ENCODE assay signal across 15 cellular contexts in the genomic region with DNA sequence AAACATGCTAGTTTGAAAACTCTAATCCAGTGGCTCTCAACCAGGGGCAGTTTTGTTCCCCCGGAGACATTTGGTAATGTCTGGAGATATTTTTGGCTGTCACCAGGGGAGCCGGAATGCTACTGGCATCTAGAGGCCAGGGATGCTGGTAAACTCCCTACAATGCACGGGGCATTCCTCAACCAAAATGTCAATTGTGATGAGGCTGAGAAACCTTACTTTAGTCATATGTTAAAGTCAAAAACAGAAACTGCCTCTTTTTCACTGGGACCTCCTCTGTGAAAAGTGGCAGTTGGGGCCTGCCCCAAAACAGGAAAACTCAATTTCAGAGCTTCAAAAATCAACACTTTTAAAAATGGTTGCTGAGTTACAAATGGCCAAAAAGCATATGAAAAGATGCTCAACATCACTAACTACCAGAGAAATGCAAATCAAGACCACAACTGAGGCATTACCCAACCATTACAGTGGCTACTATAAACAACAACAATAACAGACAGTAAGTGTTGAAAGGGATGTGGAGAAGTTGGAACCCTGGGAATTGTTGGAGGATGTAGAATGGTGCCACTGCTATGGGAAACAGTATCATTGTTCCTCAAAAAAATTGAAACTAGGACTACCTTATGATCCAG.
DNase-seq lines count a peak whose midpoint lies in the region; ATAC-seq, FAIRE-seq and TF ChIP-seq lines count a peak whose summit lies in the region.
"Had no signal": no experiment of that assay in that cellular context is flagged by ENCODE, and none has a peak within 500 bp of the region (broad histone marks: within the 10 kb centered on the region; RNA-seq: fewer than 3 reads in every experiment).

No MANE protein-coding gene starts in this region.

- CTCF ChIA-PET in OCI-LY7 (lab: Charles Lee; ENCODE audit: unreplicated experiment) = no interaction called here

- intact Hi-C loops in OCI-LY7 (cut with micrococcal nuclease; ENCODE audit: unreplicated experiment) = no loop called here

- H3K27ac ChIP-seq in BLaER1 treated with 17β-estradiol and CSF1 and Interleukin-3, amounts not matched to agents 10 nM and 100 nM = peak overlapping the region; percentile 32 to 80 (median 70); a peak in 21 of 22 replicates
- peak overlapping the region; percentile 96 for H3K27ac ChIP-seq in OCI-LY7 (ENCODE audit: low read depth, low read length, poor library complexity, severe bottlenecking)
- H3K27ac ChIP-seq: breast epithelium, WERI-Rb-1 had no signal

- no peaks in the 10 kb centered on the region for H4K20me1 ChIP-seq in BLaER1 treated with 17β-estradiol and CSF1 and Interleukin-3, amounts not matched to agents 10 nM and 100 nM
- H4K20me1 ChIP-seq in OCI-LY7 (ENCODE audit: insufficient read depth, low read length) = no peaks in the 10 kb centered on the region

- H3K36me3 ChIP-seq in BLaER1 treated with 17β-estradiol and CSF1 and Interleukin-3, amounts not matched to agents 10 nM and 100 nM = no peaks in the 10 kb centered on the region
- H3K36me3 ChIP-seq in OCI-LY7 (ENCODE audit: insufficient read depth, low read length) = no peaks in the 10 kb centered on the region
- no peaks in the 10 kb centered on the region for H3K36me3 ChIP-seq in HAP-1 (replicated peaks)
- H3K36me3 ChIP-seq: breast epithelium, MG63, transverse colon, WERI-Rb-1 had no signal

- peak overlapping the region in 5 of 11 experiments; percentile 19 to 60 (median 42); a peak in 9 of 22 replicates for H3K9ac ChIP-seq in BLaER1 treated with 17β-estradiol and CSF1 and Interleukin-3, amounts not matched to agents 10 nM and 100 nM

- in situ Hi-C loops in HAP-1 (cut with MboI; ENCODE audit: low sequenced_read_pairs) = no loop called here

- H2AFZ ChIP-seq in OCI-LY7 (ENCODE audit: low read length) = peak overlapping the region; percentile 84

- POLR2A ChIA-PET in OCI-LY7 (lab: Charles Lee) = interaction anchor here (0.8 to 1.0 kb wide), 3 partner anchors 11 to 422 kb away, joined by 3 to 8 read pairs (median 4); no protein-coding TSS in a partner anchor

- peak; percentile 59 for FAIRE-seq in GM19239 (lab: Jason Lieb, UNC)

- BruUV-seq in OCI-LY7 (replicated peaks; lab: Mats Ljungman, UMichigan) = no TSS peak

- no peaks in the 10 kb centered on the region for H3K9me2 ChIP-seq in OCI-LY7 (ENCODE audit: insufficient read depth, low read length)

- peak; percentile 22 for ATAC-seq in HG02759 (IDR thresholded peaks at IDR 0.05; ENCODE audit: unreplicated experiment)

- peak overlapping the region; percentile 63 to 89 (median 77) for H3K4me2 ChIP-seq in BLaER1 treated with 17β-estradiol and CSF1 and Interleukin-3, amounts not matched to agents 10 nM and 100 nM
- H3K4me2 ChIP-seq in OCI-LY7 (ENCODE audit: low read length) = peak overlapping the region; percentile 67

- no peak overlapping the region; a peak in 1 of 20 replicates for H3K4me3 ChIP-seq in BLaER1 treated with 17β-estradiol and CSF1 and Interleukin-3, amounts not matched to agents 10 nM and 100 nM
- H3K4me3 ChIP-seq in OCI-LY7 (ENCODE audit: low read depth, low read length, poor library complexity, severe bottlenecking) (peak overlapping the region; percentile 44), HAP-1 (no peak overlapping the region)
- H3K4me3 ChIP-seq: breast epithelium, MG63, transverse colon had no signal

- no peak for TF ChIP-seq CTCF in OCI-LY7 (conservative IDR thresholded peaks at IDR 0.05; ENCODE audit: low read length)

- DNase-seq in GM19239 (ENCODE audit: insufficient read length, low spot score) (no peak), OCI-LY7 (ENCODE audit: low spot score) (peak; percentile 39), HAP-1 (ENCODE audit: low spot score in 2 of 2) (no peak), mucosa of gallbladder (ENCODE audit: low spot score) (no peak), NCI-H1694 treated with DMSO at 0.1 percent for 48 hours (lab: John Stamatoyannopoulos, UW) (no peak), NCI-H187 (lab: John Stamatoyannopoulos, UW) (no peak)
- DNase-seq: activated T-cell treated with anti-CD3 and anti-CD28 coated beads, Interleukin-2, amount 50 U/mL, for 48 hours; mesenchymal stem cell; MG63; NCI-H510A; transverse colon; WERI-Rb-1 had no signal

- H3K9me3 ChIP-seq in BLaER1 treated with 17β-estradiol and CSF1 and Interleukin-3, amounts not matched to agents 10 nM and 100 nM (replicated peaks in 1 of 11) = no peaks in the 10 kb centered on the region
- H3K9me3 ChIP-seq in OCI-LY7 (ENCODE audit: low read length) = no peaks in the 10 kb centered on the region
- no peaks in the 10 kb centered on the region for H3K9me3 ChIP-seq in HAP-1
- H3K9me3 ChIP-seq: breast epithelium, MG63, transverse colon had no signal

- peaks cover 38 to 58% (median 51%) of the 10 kb centered on the region in 10 experiments for H3K4me1 ChIP-seq in BLaER1 treated with 17β-estradiol and CSF1 and Interleukin-3, amounts not matched to agents 10 nM and 100 nM
- H3K4me1 ChIP-seq in OCI-LY7 (ENCODE audit: insufficient read depth, low read length, poor library complexity, severe bottlenecking) (peaks cover 78% of the 10 kb centered on the region), HAP-1 (peaks cover 20% of the 10 kb centered on the region)
- H3K4me1 ChIP-seq: breast epithelium had no signal

- H3K79me2 ChIP-seq in OCI-LY7 (ENCODE audit: insufficient read depth, low read depth, low read length) = no peaks in the 10 kb centered on the region

- H3K27me3 ChIP-seq in BLaER1 treated with 17β-estradiol and CSF1 and Interleukin-3, amounts not matched to agents 10 nM and 100 nM = no peaks in the 10 kb centered on the region
- H3K27me3 ChIP-seq in HAP-1 (ENCODE audit: low read depth) = no peaks in the 10 kb centered on the region
- H3K27me3 ChIP-seq: breast epithelium, MG63 had no signal
